In the genomic region with DNA sequence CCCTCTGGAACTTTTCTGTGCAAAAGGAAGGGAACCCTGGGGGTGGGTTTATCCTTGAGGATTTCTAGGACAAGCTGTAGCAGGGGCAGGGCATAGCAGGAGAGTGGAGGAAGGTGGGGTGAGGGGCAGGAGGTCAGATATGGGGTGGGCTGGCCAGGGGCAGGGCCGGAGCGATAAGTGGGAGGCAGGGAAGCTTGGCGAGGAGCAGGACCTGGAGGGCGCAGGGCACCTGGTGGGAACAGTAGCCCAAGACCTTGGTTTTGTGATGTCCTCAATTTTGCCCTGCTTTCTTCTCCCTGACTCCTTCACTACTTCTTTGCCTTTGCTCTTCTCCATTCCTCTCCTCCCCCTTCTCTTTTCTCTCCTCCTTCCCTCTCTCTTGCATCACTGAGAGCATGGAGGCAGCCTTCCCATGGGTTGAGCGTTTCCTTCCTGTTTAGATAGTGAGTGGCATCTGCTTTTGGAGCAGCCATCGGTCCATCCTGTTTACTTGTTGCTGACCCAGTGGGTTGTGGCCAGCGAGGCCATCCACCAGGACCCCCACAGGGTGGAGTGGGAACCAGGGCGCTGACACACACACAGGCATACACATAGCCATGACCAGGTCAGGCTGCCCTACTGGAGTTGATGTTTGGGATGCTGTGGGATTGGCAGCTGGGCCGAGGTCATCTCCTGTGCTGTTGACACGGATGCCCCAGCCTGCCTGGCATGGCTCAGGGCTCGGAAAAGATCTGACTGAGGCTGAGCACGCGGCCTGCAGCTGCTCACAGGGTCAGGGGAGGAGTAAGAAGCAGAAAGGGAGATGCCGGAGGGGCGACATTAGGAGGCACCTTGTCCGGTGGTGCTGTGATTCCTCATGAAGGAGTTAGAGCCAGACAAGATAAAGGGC, we compare ENCODE assay signal across 12 cellular contexts. TPM values are rescaled to one million over a fixed set of nuclear protein-coding genes. Genes with fewer than 3 reads are reported as not detected.
DNase-seq lines count a peak whose midpoint lies in the region; ATAC-seq, FAIRE-seq and TF ChIP-seq lines count a peak whose summit lies in the region.
"Had no signal": no experiment of that assay in that cellular context is flagged by ENCODE, and none has a peak within 500 bp of the region (broad histone marks: within the 10 kb centered on the region; RNA-seq: fewer than 3 reads in every experiment).

No MANE protein-coding gene starts in this region.

- peaks cover 25% of the 10 kb centered on the region for H3K4me1 Mint-ChIP-seq in astrocyte (ENCODE audit: low read depth, unreplicated experiment)
- peaks cover 0 to 31% (median 0%) of the 10 kb centered on the region in 7 donors for H3K4me1 Mint-ChIP-seq in naive thymus-derived CD4-positive, alpha-beta T cell
- H3K4me1 Mint-ChIP-seq: central memory CD8-positive, alpha-beta T cell had no signal

- no peaks in the 10 kb centered on the region for H3K79me2 ChIP-seq in astrocyte (ENCODE audit: insufficient read depth, low read length)

- H4K20me1 ChIP-seq in astrocyte (ENCODE audit: insufficient read depth, low read length) = no peaks in the 10 kb centered on the region

- H3K27me3 ChIP-seq in HUES48 (ENCODE audit: control insufficient read depth, insufficient read depth, low read length) = no peaks in the 10 kb centered on the region
- H3K27me3 ChIP-seq in astrocyte (ENCODE audit: insufficient read depth, low read length) = no peaks in the 10 kb centered on the region
- no peaks in the 10 kb centered on the region for H3K27me3 ChIP-seq in naive thymus-derived CD4-positive, alpha-beta T cell (ENCODE audit: control insufficient read depth in 2 of 2, insufficient read depth in 2 of 2, low read length in 2 of 2)

- TF ChIP-seq CTCF in AG10803 (conservative IDR thresholded peaks at IDR 0.05; ENCODE audit: low read length) = no peak
- no peak for TF ChIP-seq CTCF in astrocyte (IDR thresholded peaks at IDR 0.05; ENCODE audit: insufficient read depth, low read depth, low read length)

- no peaks in the 10 kb centered on the region for H3K9me3 Mint-ChIP-seq in astrocyte (ENCODE audit: unreplicated experiment)
- H3K9me3 Mint-ChIP-seq in naive thymus-derived CD4-positive, alpha-beta T cell = no peaks in the 10 kb centered on the region
- H3K9me3 Mint-ChIP-seq: activated T-cell treated with anti-CD3 and anti-CD28 coated beads, Interleukin-2, amount 50 U/mL, for 72 hours; central memory CD8-positive, alpha-beta T cell had no signal

- ATAC-seq in HG03280 (IDR thresholded peaks at IDR 0.05; ENCODE audit: unreplicated experiment) = no peak
- no peak for ATAC-seq in activated CD4-positive, CD25-positive, alpha-beta regulatory T cell treated with anti-CD3 and anti-CD28 coated beads, Interleukin-2, amount 50 U/mL, for 24 hours
- ATAC-seq in naive thymus-derived CD4-positive, alpha-beta T cell = no peak

- no peaks in the 10 kb centered on the region for H3K36me3 Mint-ChIP-seq in astrocyte (ENCODE audit: low read depth, unreplicated experiment)
- H3K36me3 Mint-ChIP-seq in naive thymus-derived CD4-positive, alpha-beta T cell = no peaks in the 10 kb centered on the region

- H3K27me3 Mint-ChIP-seq in astrocyte (ENCODE audit: low read depth, unreplicated experiment) = no peaks in the 10 kb centered on the region
- H3K27me3 Mint-ChIP-seq in naive thymus-derived CD4-positive, alpha-beta T cell = peaks cover 0 to 19% (median 8%) of the 10 kb centered on the region in 5 donors

- peak overlapping the region; percentile 77 for H3K4me2 ChIP-seq in astrocyte (ENCODE audit: low read length)

- H3K4me3 ChIP-seq in AG10803 (ENCODE audit: low read length) = no peak overlapping the region
- H3K4me3 ChIP-seq in HUES48 (ENCODE audit: low read depth, low read length) = no peak overlapping the region
- no peak overlapping the region for H3K4me3 ChIP-seq in astrocyte (ENCODE audit: insufficient read depth, low read depth, low read length)
- H3K4me3 ChIP-seq in mesodermal cell (ENCODE audit: extremely low read depth, insufficient read depth, low read length, poor library complexity, severe bottlenecking) = peak overlapping the region; percentile 5
- H3K4me3 ChIP-seq in naive thymus-derived CD4-positive, alpha-beta T cell (ENCODE audit: low read length) = no peak overlapping the region

- peak overlapping the region; percentile 99 for H3K27ac Mint-ChIP-seq in astrocyte (ENCODE audit: unreplicated experiment)
- H3K27ac Mint-ChIP-seq in naive thymus-derived CD4-positive, alpha-beta T cell = no peak overlapping the region
- H3K27ac Mint-ChIP-seq: activated T-cell treated with anti-CD3 and anti-CD28 coated beads, Interleukin-2, amount 50 U/mL, for 72 hours had no signal

- H2AFZ ChIP-seq in astrocyte (ENCODE audit: low read depth, low read length) = peak overlapping the region; percentile 8

- DNase-seq in AG10803 (ENCODE audit: low read depth) = peak; percentile 17
- no peak for DNase-seq in astrocyte (ENCODE audit: low read depth)
- DNase-seq in activated T-cell treated with anti-CD3 and anti-CD28 coated beads, Interleukin-2, amount 50 U/mL, for 1 hour = no peak
- no peak for DNase-seq in naive thymus-derived CD4-positive, alpha-beta T cell
- DNase-seq: activated T-cell treated with anti-CD3 and anti-CD28 coated beads, Interleukin-2, amount 50 U/mL, for 72 hours; NCI-H2081 had no signal

- no peaks in the 10 kb centered on the region for H3K36me3 ChIP-seq in HUES48 (ENCODE audit: control insufficient read depth, insufficient read depth, low read length)
- no peaks in the 10 kb centered on the region for H3K36me3 ChIP-seq in astrocyte (ENCODE audit: insufficient read depth, low read length)
- H3K36me3 ChIP-seq in mesodermal cell (ENCODE audit: control insufficient read depth, insufficient read depth, low read length) = no peaks in the 10 kb centered on the region
- H3K36me3 ChIP-seq in naive thymus-derived CD4-positive, alpha-beta T cell (ENCODE audit: control insufficient read depth in 2 of 3, insufficient read depth in 3 of 3, low read length in 3 of 3) = no peaks in the 10 kb centered on the region

- no peak for FAIRE-seq in astrocyte (lab: Jason Lieb, UNC)
- FAIRE-seq: TTC549 had no signal

- CTCF ChIA-PET in naive thymus-derived CD4-positive, alpha-beta T cell (lab: Charles Lee) = no interaction called here

- peaks cover 11% of the 10 kb centered on the region for H3K4me1 ChIP-seq in HUES48 (ENCODE audit: control insufficient read depth, insufficient read depth, low read length)
- H3K4me1 ChIP-seq in astrocyte (ENCODE audit: insufficient read depth, low read length) = peaks cover 25% of the 10 kb centered on the region
- H3K4me1 ChIP-seq in mesodermal cell (ENCODE audit: control insufficient read depth, insufficient read depth, low read length, poor library complexity, severe bottlenecking) = peaks cover 44% of the 10 kb centered on the region
- H3K4me1 ChIP-seq in naive thymus-derived CD4-positive, alpha-beta T cell (ENCODE audit: control insufficient read depth in 2 of 2, insufficient read depth in 2 of 2, low read length in 2 of 2) = no peaks in the 10 kb centered on the region

- H3K4me3 Mint-ChIP-seq in astrocyte (ENCODE audit: unreplicated experiment) = peak overlapping the region; percentile 71
- H3K4me3 Mint-ChIP-seq in naive thymus-derived CD4-positive, alpha-beta T cell = no peak overlapping the region
- H3K4me3 Mint-ChIP-seq: central memory CD8-positive, alpha-beta T cell had no signal

- H3K9me3 ChIP-seq in HUES48 (ENCODE audit: control insufficient read depth, insufficient read depth, low read length) = no peaks in the 10 kb centered on the region
- no peaks in the 10 kb centered on the region for H3K9me3 ChIP-seq in astrocyte (ENCODE audit: insufficient read depth, low read depth, low read length)
- H3K9me3 ChIP-seq in mesodermal cell (ENCODE audit: control insufficient read depth, low read length) = no peaks in the 10 kb centered on the region
- no peaks in the 10 kb centered on the region for H3K9me3 ChIP-seq in naive thymus-derived CD4-positive, alpha-beta T cell (ENCODE audit: control insufficient read depth in 2 of 3, low read length in 3 of 3)

- POLR2A ChIA-PET in naive thymus-derived CD4-positive, alpha-beta T cell (lab: Charles Lee) = no interaction called here

- 88% methylated on average over 10 to 14 of the region's 16 CpGs for WGBS in mesodermal cell (ENCODE audit: insufficient coverage in 2 of 2), 2 experiments

- H3K27ac ChIP-seq in HUES48 (ENCODE audit: low read depth, low read length) = peak overlapping the region; percentile 91
- peak overlapping the region; percentile 89 for H3K27ac ChIP-seq in astrocyte (ENCODE audit: low read depth, low read length)
- peak overlapping the region; percentile 90 for H3K27ac ChIP-seq in mesodermal cell (ENCODE audit: low read depth, low read length, severe bottlenecking)
- no peak overlapping the region for H3K27ac ChIP-seq in naive thymus-derived CD4-positive, alpha-beta T cell (ENCODE audit: low read depth, low read length)

- intact Hi-C loops in naive thymus-derived CD4-positive, alpha-beta T cell (cut with micrococcal nuclease) = no loop called here

- H3K9ac ChIP-seq in HUES48 (ENCODE audit: low read depth, low read length) (no peak overlapping the region), astrocyte (ENCODE audit: low read length) (peak overlapping the region; percentile 40)

RNA-seq across cellular contexts. Expression of a gene that starts 12.3 kb away (rescaled TPM):
- 32.0 and 37.1 TPM in 2 replicates for total RNA-seq in astrocyte
- polyA plus RNA-seq in mesodermal cell (2013, experiment 1 of 2) = 48.1 TPM
- polyA plus RNA-seq in mesodermal cell (2013, experiment 2 of 2) = 32.4 TPM
- total RNA-seq in naive thymus-derived CD4-positive, alpha-beta T cell = 10 to 100 TPM in 1 of 5 experiments, 1 to 10 TPM in 2, under 1 TPM in 2; 0.95 to 10.8 (median 1.8) TPM
- not detected for polyA plus RNA-seq in naive thymus-derived CD4-positive, alpha-beta T cell
